ENCODE assay signal across 9 cellular contexts in the genomic region with DNA sequence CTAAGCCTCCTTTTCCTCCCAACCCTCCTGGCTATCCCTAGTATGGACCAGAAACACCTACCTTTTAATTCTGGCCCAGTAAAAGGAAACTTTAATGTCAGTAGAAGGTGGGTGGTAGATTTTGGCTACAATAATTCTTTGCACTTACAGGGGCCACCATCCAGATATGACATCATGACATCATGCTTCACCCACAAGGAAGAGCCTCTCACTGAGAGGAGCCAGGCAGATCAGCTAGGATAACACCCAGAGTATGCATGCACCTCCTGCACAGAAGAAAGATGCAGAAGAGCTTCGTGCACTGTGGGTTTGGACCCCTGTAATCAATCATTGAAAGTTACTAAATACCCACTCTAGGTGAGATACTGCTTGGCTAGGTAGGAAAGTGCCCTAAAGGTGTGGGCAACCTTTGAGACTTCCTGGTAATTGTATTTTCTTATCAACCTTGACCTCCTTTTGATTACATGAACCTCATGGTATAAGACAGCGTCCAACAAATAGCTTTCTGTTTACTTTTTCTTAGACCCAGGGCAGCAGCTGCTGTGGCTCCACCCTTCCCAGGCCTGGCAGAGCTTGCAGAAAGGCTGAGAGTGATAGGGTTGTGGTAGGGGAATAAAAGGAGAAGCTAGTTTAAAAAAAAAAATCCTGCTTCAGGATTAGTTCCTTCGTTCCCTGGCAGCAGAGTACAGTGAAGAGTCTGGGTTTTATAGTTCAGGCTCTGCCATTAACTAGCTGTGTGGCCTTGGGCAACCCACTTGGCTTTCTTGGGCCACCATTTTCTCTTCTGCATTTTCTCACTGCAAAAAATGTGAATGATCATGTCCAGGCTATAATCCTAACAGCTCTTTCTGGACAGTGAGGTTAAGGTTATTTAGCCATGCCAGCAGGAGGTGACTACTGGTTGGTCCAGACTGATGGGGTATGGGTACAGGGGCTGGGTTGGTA. TPM values are rescaled to one million over a fixed set of nuclear protein-coding genes. Genes with fewer than 3 reads are reported as not detected.
DNase-seq lines count a peak whose midpoint lies in the region; ATAC-seq and TF ChIP-seq lines count a peak whose summit lies in the region.
"Had no signal": no experiment of that assay in that cellular context is flagged by ENCODE, and none has a peak within 500 bp of the region (broad histone marks: within the 10 kb centered on the region; RNA-seq: fewer than 3 reads in every experiment).

No MANE protein-coding gene starts in this region.

- no peak for ATAC-seq in central memory CD8-positive, alpha-beta T cell (replicated peaks; ENCODE audit: extremely low read depth, poor library complexity, severe bottlenecking)

- no peak overlapping the region for H3K23ac ChIP-seq in mesendoderm (ENCODE audit: low read length)

- peaks cover 86% of the 10 kb centered on the region for H3K4me1 Mint-ChIP-seq in central memory CD8-positive, alpha-beta T cell

- H3K27me3 Mint-ChIP-seq in central memory CD8-positive, alpha-beta T cell, result no peaks in the 10 kb centered on the region

- no peak overlapping the region for H3K4ac ChIP-seq in mesendoderm (ENCODE audit: low read depth, low read length)

- no peak overlapping the region for H2BK120ac ChIP-seq in mesendoderm (ENCODE audit: low read depth, low read length)

- no CpG with 5 or more reads among the region's 3 CpGs for WGBS in mesendoderm (ENCODE audit: extremely low coverage, insufficient coverage, low lambda C conversion rate)

- H2AK5ac ChIP-seq in mesendoderm (ENCODE audit: low read length), result no peak overlapping the region

- H3K36me3 Mint-ChIP-seq in central memory CD8-positive, alpha-beta T cell (ENCODE audit: insufficient read depth), result peaks cover 11% of the 10 kb centered on the region

- H3K9ac ChIP-seq in mesendoderm (ENCODE audit: low read length), result no peak overlapping the region

- H3K27me3 ChIP-seq in neutrophil, result no peaks in the 10 kb centered on the region
- no peaks in the 10 kb centered on the region for H3K27me3 ChIP-seq in mesendoderm (ENCODE audit: insufficient read depth, low read length, poor library complexity)

- H3K79me1 ChIP-seq in mesendoderm (ENCODE audit: low read length), result peaks cover 22% of the 10 kb centered on the region

- H4K8ac ChIP-seq in mesendoderm (ENCODE audit: low read depth, low read length), result no peak overlapping the region

- peaks cover 6% of the 10 kb centered on the region for H3K36me3 ChIP-seq in neutrophil
- no peaks in the 10 kb centered on the region for H3K36me3 ChIP-seq in mesendoderm (ENCODE audit: control insufficient read depth, insufficient read depth, low read length)

- peak overlapping the region; percentile 93 for H3K4me3 Mint-ChIP-seq in central memory CD8-positive, alpha-beta T cell

- peak overlapping the region; percentile 56 for H3K27ac ChIP-seq in neutrophil
- H3K27ac ChIP-seq in mesendoderm (ENCODE audit: low read depth, low read length), result no peak overlapping the region

- H3K4me2 ChIP-seq in mesendoderm (ENCODE audit: low read length), result no peak overlapping the region

- no peak overlapping the region for H3K4me3 ChIP-seq in neutrophil (ENCODE audit: low read depth in 1 of 2, low read length in 1 of 2)
- H3K4me3 ChIP-seq in mesendoderm (ENCODE audit: low read length), result no peak overlapping the region

- H3K4me1 ChIP-seq in neutrophil (ENCODE audit: control insufficient read depth in 1 of 2, insufficient read depth in 1 of 2, low read depth in 1 of 2, low read length in 1 of 2), result peaks cover 40 to 63% of the 10 kb centered on the region in 2 experiments
- peaks cover 4% of the 10 kb centered on the region for H3K4me1 ChIP-seq in mesendoderm (ENCODE audit: control insufficient read depth, low read depth, low read length)

- no peaks in the 10 kb centered on the region for H3K9me3 ChIP-seq in neutrophil

- H4K5ac ChIP-seq in mesendoderm (ENCODE audit: low read length), result no peak overlapping the region

- H2BK15ac ChIP-seq in mesendoderm (replicated peaks; ENCODE audit: low read depth), result no peak overlapping the region

- H2BK5ac ChIP-seq in mesendoderm (ENCODE audit: low read length), result no peak overlapping the region

- no peak overlapping the region for H3K18ac ChIP-seq in mesendoderm (ENCODE audit: low read length)

- peak; percentile 92 for DNase-seq in DMS53 treated with DMSO at 0.1 percent for 48 hours (lab: John Stamatoyannopoulos, UW; ENCODE audit: unreplicated experiment)
- peak; percentile 78 for DNase-seq in NCI-H2196 treated with DMSO at 0.1 percent for 48 hours (lab: John Stamatoyannopoulos, UW; ENCODE audit: unreplicated experiment)
- no peak for DNase-seq in central memory CD8-positive, alpha-beta T cell (ENCODE audit: low spot score in 2 of 2)
- no peak for DNase-seq in stimulated activated CD4-positive, alpha-beta T cell treated with anti-CD3 and anti-CD28 coated beads, Interleukin-15, amount 100 ng/mL, for 24 hours
- DNase-seq in EL, result no peak
- no peak for DNase-seq in iPS-NIHi7 (ENCODE audit: extremely low spot score)
- DNase-seq in mesendoderm, result no peak
- DNase-seq: HCEC 1CT had no signal

- no peak for TF ChIP-seq CTCF in neutrophil (IDR thresholded peaks at IDR 0.05)

- H3K9me3 Mint-ChIP-seq in central memory CD8-positive, alpha-beta T cell, result no peaks in the 10 kb centered on the region

- H3K27ac Mint-ChIP-seq in central memory CD8-positive, alpha-beta T cell (ENCODE audit: low read depth), result peak overlapping the region; percentile 94

- peaks cover 29% of the 10 kb centered on the region for H3K79me2 ChIP-seq in mesendoderm (ENCODE audit: control insufficient read depth, insufficient read depth, low read length)

- no peak overlapping the region for H3K56ac ChIP-seq in mesendoderm (ENCODE audit: low read length)

RNA-seq across cellular contexts. Expression of a gene that starts 6.2 kb away (rescaled TPM):
- polyA plus RNA-seq in mesendoderm (2013, experiment 1 of 2), result 1.6 TPM
- 2.0 TPM for polyA plus RNA-seq in mesendoderm (2013, experiment 2 of 2)

RNA-seq across cellular contexts. Expression of a gene that starts 48.8 kb away (rescaled TPM):
- not detected for polyA plus RNA-seq in mesendoderm (2013, experiment 1 of 2)
- not detected for polyA plus RNA-seq in mesendoderm (2013, experiment 2 of 2)

Comparison
In these comparisons a context has a peak if more than half of its experiments do, and no peak if none do; other contexts are left out.
1. DNase-seq: peak in DMS53 treated with DMSO at 0.1 percent for 48 hours (single experiment) and NCI-H2196 treated with DMSO at 0.1 percent for 48 hours (single experiment); none in central memory CD8-positive, alpha-beta T cell (0 of 2), stimulated activated CD4-positive, alpha-beta T cell treated with anti-CD3 and anti-CD28 coated beads, Interleukin-15, amount 100 ng/mL, for 24 hours (single experiment), EL (single experiment), iPS-NIHi7 (single experiment) and mesendoderm (single experiment).